8 cellular contexts compared by ENCODE assay signal in genomic region chr4:128863314-128864075, GRCh38. TPM values are rescaled to one million over a fixed set of nuclear protein-coding genes. Genes with fewer than 3 reads are reported as not detected.
DNase-seq lines count a peak whose midpoint lies in the region; TF ChIP-seq lines count a peak whose summit lies in the region.

No MANE protein-coding gene starts in this region.

- H3K36me3 ChIP-seq in Karpas-422 (ENCODE audit: insufficient read depth, low read length) (peaks cover 74% of the 10 kb centered on the region), SK-N-MC (ENCODE audit: insufficient read depth, low read length) (peaks cover 48% of the 10 kb centered on the region; the same call in 1 of the 2 replicates), vagina (peaks cover 0 to 43% of the 10 kb centered on the region in 2 donors)

- peak overlapping the region; percentile 94 for H3K27ac Mint-ChIP-seq in activated naive CD4-positive, alpha-beta T cell treated with anti-CD3 and anti-CD28 coated beads, Interleukin-2, amount 50 U/mL, for 24 hours
- no peak overlapping the region for H3K27ac Mint-ChIP-seq in glutamatergic neuron (ENCODE audit: unreplicated experiment)

- no peak for TF ChIP-seq POLR2A in vagina (IDR thresholded peaks at IDR 0.05)

- no peaks in the 10 kb centered on the region for H3K9me3 Mint-ChIP-seq in activated naive CD4-positive, alpha-beta T cell treated with anti-CD3 and anti-CD28 coated beads, Interleukin-2, amount 50 U/mL, for 24 hours
- peaks cover 5% of the 10 kb centered on the region for H3K9me3 Mint-ChIP-seq in glutamatergic neuron (ENCODE audit: unreplicated experiment)

- H3K4me3 Mint-ChIP-seq in activated naive CD4-positive, alpha-beta T cell treated with anti-CD3 and anti-CD28 coated beads, Interleukin-2, amount 50 U/mL, for 24 hours: no peak overlapping the region
- no peak overlapping the region for H3K4me3 Mint-ChIP-seq in glutamatergic neuron (ENCODE audit: unreplicated experiment)

- DNase-seq in NCI-H187 (lab: John Stamatoyannopoulos, UW): peak; percentile 29 to 34
- DNase-seq in NCI-H187 treated with DMSO at 0.1 percent for 48 hours (lab: John Stamatoyannopoulos, UW): no peak
- peak; percentile 84 for DNase-seq in Karpas-422
- peak; percentile 24 for DNase-seq in SK-N-MC (ENCODE audit: low read depth, low spot score)
- peak; percentile 89 for DNase-seq in glutamatergic neuron
- DNase-seq in pons (ENCODE audit: low spot score): peak; percentile 88
- no peak for DNase-seq in vagina (ENCODE audit: extremely low spot score in 2 of 2)

- peaks cover 44% of the 10 kb centered on the region for H3K4me1 Mint-ChIP-seq in activated naive CD4-positive, alpha-beta T cell treated with anti-CD3 and anti-CD28 coated beads, Interleukin-2, amount 50 U/mL, for 24 hours
- no peaks in the 10 kb centered on the region for H3K4me1 Mint-ChIP-seq in glutamatergic neuron (ENCODE audit: low read depth, unreplicated experiment)

- no peak overlapping the region for H2AFZ ChIP-seq in Karpas-422 (ENCODE audit: low read length)

- H3K9me3 ChIP-seq in Karpas-422 (ENCODE audit: low read length) (no peaks in the 10 kb centered on the region), SK-N-MC (ENCODE audit: low read depth, low read length) (no peaks in the 10 kb centered on the region), vagina (no peaks in the 10 kb centered on the region)

- H4K20me1 ChIP-seq in Karpas-422 (ENCODE audit: insufficient read depth, low read depth, low read length): peaks cover 11% of the 10 kb centered on the region; the same call in 1 of the 2 replicates

- H3K27ac ChIP-seq in Karpas-422 (ENCODE audit: low read length): 0 out of 2 replicates have a peak overlapping the region, but pooled peaks have one; percentile 6
- no peak overlapping the region for H3K27ac ChIP-seq in SK-N-MC
- H3K27ac ChIP-seq in vagina: no peak overlapping the region

- H3K9ac ChIP-seq in Karpas-422 (ENCODE audit: low read length) (no peak overlapping the region), SK-N-MC (ENCODE audit: insufficient read length) (no peak overlapping the region)

- H3K4me3 ChIP-seq in Karpas-422 (ENCODE audit: low read length): no peak overlapping the region
- H3K4me3 ChIP-seq in SK-N-MC: no peak overlapping the region
- H3K4me3 ChIP-seq in vagina: no peak overlapping the region

- no peaks in the 10 kb centered on the region for H3K27me3 ChIP-seq in Karpas-422 (ENCODE audit: low read length)
- no peaks in the 10 kb centered on the region for H3K27me3 ChIP-seq in vagina

- H3K27me3 Mint-ChIP-seq in activated naive CD4-positive, alpha-beta T cell treated with anti-CD3 and anti-CD28 coated beads, Interleukin-2, amount 50 U/mL, for 24 hours: no peaks in the 10 kb centered on the region
- no peaks in the 10 kb centered on the region for H3K27me3 Mint-ChIP-seq in glutamatergic neuron (ENCODE audit: unreplicated experiment)

- no peaks in the 10 kb centered on the region for H3K9me2 ChIP-seq in Karpas-422 (replicated peaks; ENCODE audit: insufficient read depth, low read length)

- peak; percentile 96 for TF ChIP-seq CTCF in glutamatergic neuron (IDR thresholded peaks at IDR 0.05; ENCODE audit: partially characterized antibody, unreplicated experiment)
- TF ChIP-seq CTCF in vagina (IDR thresholded peaks at IDR 0.05): peak; percentile 80 to 86 (median 80)

- peaks cover 14% of the 10 kb centered on the region for H3K36me3 Mint-ChIP-seq in activated naive CD4-positive, alpha-beta T cell treated with anti-CD3 and anti-CD28 coated beads, Interleukin-2, amount 50 U/mL, for 24 hours
- peaks cover 5% of the 10 kb centered on the region for H3K36me3 Mint-ChIP-seq in glutamatergic neuron (ENCODE audit: unreplicated experiment)

- H3K79me2 ChIP-seq in Karpas-422 (ENCODE audit: low read length): peaks cover 67% of the 10 kb centered on the region

- peaks cover 42% of the 10 kb centered on the region for H3K4me1 ChIP-seq in Karpas-422 (ENCODE audit: low read length)
- peaks cover 30% of the 10 kb centered on the region for H3K4me1 ChIP-seq in vagina

- intact Hi-C loops in vagina (cut with DNase I): loop anchor here (10.0 kb wide), 1 partner anchor 409 kb away; no protein-coding TSS in a partner anchor

- no peak overlapping the region for H3K4me2 ChIP-seq in Karpas-422 (ENCODE audit: low read depth, low read length, poor library complexity, severe bottlenecking)

RNA-seq across cellular contexts. Expression of gene JADE1, which starts 54.0 kb away (rescaled TPM):
- 31.5 and 43.0 TPM in 2 replicates for total RNA-seq in Karpas-422 (2014; rRNA removed; shearing (Covaris generic); ENCODE audit: low replicate concordance)
- total RNA-seq in glutamatergic neuron (ENCODE audit: unreplicated experiment) (9.1 TPM), vagina (29.0 TPM)

Comparison
In these comparisons a context has a peak if more than half of its experiments do, and no peak if none do; other contexts are left out.
1. DNase-seq: peak in NCI-H187 (2 of 2), Karpas-422 (single experiment), SK-N-MC (single experiment), glutamatergic neuron (single experiment) and pons (single experiment); none in NCI-H187 treated with DMSO at 0.1 percent for 48 hours (single experiment) and vagina (0 of 2).